Comparison of ENCODE assay signal across 1 cellular context in the genomic region with DNA sequence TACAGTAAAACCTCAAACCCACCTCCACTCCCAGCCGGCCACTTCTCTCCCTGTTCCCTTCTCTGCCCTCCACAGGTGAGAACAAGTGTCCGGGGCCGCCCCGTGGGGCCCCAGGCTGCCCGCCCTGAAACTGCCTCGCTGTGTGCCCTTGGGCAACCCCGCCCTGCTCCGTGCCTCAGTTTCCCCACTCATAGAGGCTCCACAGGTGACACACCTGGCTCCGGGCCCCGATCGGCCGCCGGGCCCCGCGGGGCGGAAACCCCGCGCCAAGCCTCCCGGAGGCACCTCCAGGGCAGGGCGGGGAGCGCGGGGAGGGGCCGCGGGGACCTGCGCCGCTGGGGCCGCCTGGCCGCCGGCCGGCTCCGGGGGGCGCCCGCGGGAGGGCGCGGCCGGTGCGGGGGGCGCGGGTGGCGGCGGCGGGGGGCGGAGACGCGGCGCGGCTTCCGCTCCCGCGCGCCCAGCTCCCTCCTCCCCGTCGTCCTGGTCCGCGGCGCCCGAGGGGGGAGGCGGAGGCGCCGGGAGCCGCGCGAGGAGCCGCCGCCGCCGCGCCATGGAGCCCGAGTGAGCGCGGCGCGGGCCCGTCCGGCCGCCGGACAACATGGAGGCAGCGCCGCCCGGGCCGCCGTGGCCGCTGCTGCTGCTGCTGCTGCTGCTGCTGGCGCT.
TF ChIP-seq lines count a peak whose summit lies in the region.

A gene (plus strand): TSS at position 475 of the 663 bp plus-strand sequence. CDS start 124 bp downstream, at position 599.

TF ChIP-seq in K562, 482 proteins besides CTCF, POLR2A, EP300 and RAD21 (continued from another document):
- TF ChIP-seq, protein P1, sequence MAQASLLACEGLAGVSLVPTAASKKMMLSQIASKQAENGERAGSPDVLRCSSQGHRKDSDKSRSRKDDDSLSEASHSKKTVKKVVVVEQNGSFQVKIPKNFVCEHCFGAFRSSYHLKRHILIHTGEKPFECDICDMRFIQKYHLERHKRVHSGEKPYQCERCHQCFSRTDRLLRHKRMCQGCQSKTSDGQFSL (CRISPR knock-in tag; IDR thresholded peaks at IDR 0.05), result no peak
- TF ChIP-seq, protein P1 (tag; IDR thresholded peaks at IDR 0.05), result no peak
- TF ChIP-seq BCOR (IDR thresholded peaks at IDR 0.05), result peak; percentile 62; the same call in 1 of the 2 replicates
- no peak for TF ChIP-seq HOXB6 (CRISPR knock-in tag; IDR thresholded peaks at IDR 0.05; ENCODE audit: borderline replicate concordance)
- TF ChIP-seq ERF (CRISPR knock-in tag; IDR thresholded peaks at IDR 0.05), result no peak
- TF ChIP-seq NONO (IDR thresholded peaks at IDR 0.05; ENCODE audit: low read depth in 2 of 2, low read length in 1 of 2), result no peak
- TF ChIP-seq ZEB2 (IDR thresholded peaks at IDR 0.05), result 0 out of 2 replicates have a peak, but pooled peaks have one; percentile 34
